1 cellular context compared by ENCODE assay signal in genomic region chr10:43689955-43690771, GRCh38.
TF ChIP-seq lines count a peak whose summit lies in the region.

No MANE protein-coding gene starts in this region.

TF ChIP-seq in GM12878, 131 proteins besides CTCF, POLR2A, EP300 and RAD21 (continued from another document):
- TF ChIP-seq, protein P1, sequence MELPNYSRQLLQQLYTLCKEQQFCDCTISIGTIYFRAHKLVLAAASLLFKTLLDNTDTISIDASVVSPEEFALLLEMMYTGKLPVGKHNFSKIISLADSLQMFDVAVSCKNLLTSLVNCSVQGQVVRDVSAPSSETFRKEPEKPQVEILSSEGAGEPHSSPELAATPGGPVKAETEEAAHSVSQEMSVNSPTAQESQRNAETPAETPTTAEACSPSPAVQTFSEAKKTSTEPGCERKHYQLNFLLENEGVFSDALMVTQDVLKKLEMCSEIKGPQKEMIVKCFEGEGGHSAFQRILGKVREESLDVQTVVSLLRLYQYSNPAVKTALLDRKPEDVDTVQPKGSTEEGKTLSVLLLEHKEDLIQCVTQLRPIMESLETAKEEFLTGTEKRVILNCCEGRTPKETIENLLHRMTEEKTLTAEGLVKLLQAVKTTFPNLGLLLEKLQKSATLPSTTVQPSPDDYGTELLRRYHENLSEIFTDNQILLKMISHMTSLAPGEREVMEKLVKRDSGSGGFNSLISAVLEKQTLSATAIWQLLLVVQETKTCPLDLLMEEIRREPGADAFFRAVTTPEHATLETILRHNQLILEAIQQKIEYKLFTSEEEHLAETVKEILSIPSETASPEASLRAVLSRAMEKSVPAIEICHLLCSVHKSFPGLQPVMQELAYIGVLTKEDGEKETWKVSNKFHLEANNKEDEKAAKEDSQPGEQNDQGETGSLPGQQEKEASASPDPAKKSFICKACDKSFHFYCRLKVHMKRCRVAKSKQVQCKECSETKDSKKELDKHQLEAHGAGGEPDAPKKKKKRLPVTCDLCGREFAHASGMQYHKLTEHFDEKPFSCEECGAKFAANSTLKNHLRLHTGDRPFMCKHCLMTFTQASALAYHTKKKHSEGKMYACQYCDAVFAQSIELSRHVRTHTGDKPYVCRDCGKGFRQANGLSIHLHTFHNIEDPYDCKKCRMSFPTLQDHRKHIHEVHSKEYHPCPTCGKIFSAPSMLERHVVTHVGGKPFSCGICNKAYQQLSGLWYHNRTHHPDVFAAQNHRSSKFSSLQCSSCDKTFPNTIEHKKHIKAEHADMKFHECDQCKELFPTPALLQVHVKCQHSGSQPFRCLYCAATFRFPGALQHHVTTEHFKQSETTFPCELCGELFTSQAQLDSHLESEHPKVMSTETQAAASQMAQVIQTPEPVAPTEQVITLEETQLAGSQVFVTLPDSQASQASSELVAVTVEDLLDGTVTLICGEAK (IDR thresholded peaks at IDR 0.05; ENCODE audit: borderline replicate concordance), result no peak
- TF ChIP-seq GATAD2B (conservative IDR thresholded peaks at IDR 0.05; ENCODE audit: low read depth) (peak; percentile 62; the same call in 1 of the 2 replicates), TCF12 (IDR thresholded peaks at IDR 0.05; ENCODE audit: low read depth, low read length) (0 out of 2 replicates have a peak, but pooled peaks have one; percentile 7), NR2C2 (IDR thresholded peaks at IDR 0.05; ENCODE audit: borderline replicate concordance, control insufficient read depth, insufficient read length, low read depth) (no peak), SMC3 (IDR thresholded peaks at IDR 0.05; ENCODE audit: borderline replicate concordance, low read length) (peak; percentile 74), IKZF1 (conservative IDR thresholded peaks at IDR 0.05) (peak; percentile 58), RB1 (IDR thresholded peaks at IDR 0.05; ENCODE audit: borderline replicate concordance) (peak; percentile 90), ZNF592 (IDR thresholded peaks at IDR 0.05) (0 out of 2 replicates have a peak, but pooled peaks have one; percentile 29), YY1 (IDR thresholded peaks at IDR 0.05; ENCODE audit: low read depth, low read length) (peak; percentile 52; the same call in 1 of the 2 replicates), PAX5 (IDR thresholded peaks at IDR 0.05; ENCODE audit: borderline replicate concordance, low read depth, low read length) (no peak), TCF3 (IDR thresholded peaks at IDR 0.05; ENCODE audit: borderline replicate concordance, insufficient read depth, low read depth, low read length) (0 out of 2 replicates have a peak, but pooled peaks have one; percentile 40)
